Comparison of ENCODE assay signal across 28 cellular contexts in genomic region chr15:37217567-37217966, GRCh38.
"Had no signal": no experiment of that assay in that cellular context is flagged by ENCODE, and none has a peak within 500 bp of the region (broad histone marks: within the 10 kb centered on the region; RNA-seq: fewer than 3 reads in every experiment).

No MANE protein-coding gene starts in this region.

- H3K9me3 Mint-ChIP-seq: neural crest cell had no signal

- H3K4me3 Mint-ChIP-seq: activated naive CD8-positive, alpha-beta T cell; activated T-cell treated with anti-CD3 and anti-CD28 coated beads, Interleukin-2, amount 50 U/mL, for 24 hours; activated T-helper 17 cell treated with anti-CD3 and anti-CD28 coated beads, Interleukin-2, amount 50 U/mL, for 72 hours; naive B cell; neural crest cell; stimulated activated naive B cell treated with anti-CD40 and anti-IgM and Interleukin-4, amounts not matched to agents 10 μg/mL and 1 μg/mL and 100 μg/mL, for 72 hours had no signal

- DNase-seq: activated CD4-positive, alpha-beta T cell treated with anti-CD3 and anti-CD28 coated beads, Interleukin-2, amount 50 U/mL, for 1 hour; activated CD8-positive, alpha-beta memory T cell treated with anti-CD3 and anti-CD28 coated beads, Interleukin-2, amount 50 U/mL, for 4 hours; activated naive CD4-positive, alpha-beta T cell; activated T-cell treated with anti-CD3 and anti-CD28 coated beads, Interleukin-2, amount 50 U/mL, for 24 hours; adrenal gland; brain microvascular endothelial cell; central memory CD4-positive, alpha-beta T cell; dermis blood vessel endothelial cell; effector CD8-positive, alpha-beta T cell; head of caudate nucleus; left cardiac atrium; lower lobe of right lung; naive B cell; retina; stimulated activated CD4-positive, alpha-beta T cell treated with anti-CD3 and anti-CD28 coated beads, Interleukin-2, amount 100 ng/mL, for 48 hours; stimulated activated CD8-positive, alpha-beta memory T cell treated with anti-CD3 and anti-CD28 coated beads, Interleukin-4, amount 100 ng/mL, for 48 hours; stimulated activated naive B cell treated with anti-CD40 and anti-IgM and Interleukin-4, amounts not matched to agents 10 μg/mL and 1 μg/mL and 100 μg/mL, for 72 hours; transverse colon had no signal

- H3K4me3 ChIP-seq: adrenal gland, ascending aorta, esophagus muscularis mucosa, gastroesophageal sphincter, lower lobe of right lung, transverse colon had no signal

- H3K36me3 ChIP-seq: adrenal gland, ascending aorta, brain microvascular endothelial cell, esophagus muscularis mucosa, gastroesophageal sphincter, lower lobe of right lung, transverse colon had no signal

- H3K27me3 Mint-ChIP-seq: activated naive CD8-positive, alpha-beta T cell; activated T-cell treated with anti-CD3 and anti-CD28 coated beads, Interleukin-2, amount 50 U/mL, for 24 hours; activated T-helper 17 cell treated with anti-CD3 and anti-CD28 coated beads, Interleukin-2, amount 50 U/mL, for 72 hours; naive B cell; progenitor cell of endocrine pancreas; stimulated activated naive B cell treated with anti-CD40 and anti-IgM and Interleukin-4, amounts not matched to agents 10 μg/mL and 1 μg/mL and 100 μg/mL, for 72 hours had no signal

- H3K36me3 Mint-ChIP-seq: activated naive CD8-positive, alpha-beta T cell; naive B cell; stimulated activated naive B cell treated with anti-CD40 and anti-IgM and Interleukin-4, amounts not matched to agents 10 μg/mL and 1 μg/mL and 100 μg/mL, for 72 hours had no signal

- H3K4me1 Mint-ChIP-seq: activated T-helper 17 cell treated with anti-CD3 and anti-CD28 coated beads, Interleukin-2, amount 50 U/mL, for 72 hours; naive B cell; neural crest cell; stimulated activated naive B cell treated with anti-CD40 and anti-IgM and Interleukin-4, amounts not matched to agents 10 μg/mL and 1 μg/mL and 100 μg/mL, for 72 hours had no signal

- FAIRE-seq: islet of Langerhans, urothelium cell line had no signal

- ATAC-seq: activated CD4-positive, CD25-positive, alpha-beta regulatory T cell treated with anti-CD3 and anti-CD28 coated beads, Interleukin-2, amount 50 U/mL, for 24 hours; activated T-helper 17 cell treated with anti-CD3 and anti-CD28 coated beads, Interleukin-2, amount 50 U/mL, for 72 hours; gastroesophageal sphincter; left cardiac atrium; lower lobe of right lung had no signal

- H3K27me3 ChIP-seq: adrenal gland, ascending aorta, brain microvascular endothelial cell, esophagus muscularis mucosa, gastroesophageal sphincter, transverse colon had no signal

- H3K27ac Mint-ChIP-seq: activated naive CD8-positive, alpha-beta T cell; activated T-cell treated with anti-CD3 and anti-CD28 coated beads, Interleukin-2, amount 50 U/mL, for 24 hours; activated T-helper 17 cell treated with anti-CD3 and anti-CD28 coated beads, Interleukin-2, amount 50 U/mL, for 72 hours; naive B cell; progenitor cell of endocrine pancreas; stimulated activated naive B cell treated with anti-CD40 and anti-IgM and Interleukin-4, amounts not matched to agents 10 μg/mL and 1 μg/mL and 100 μg/mL, for 72 hours had no signal
